Comparison of ENCODE assay signal across 8 cellular contexts in the genomic region with DNA sequence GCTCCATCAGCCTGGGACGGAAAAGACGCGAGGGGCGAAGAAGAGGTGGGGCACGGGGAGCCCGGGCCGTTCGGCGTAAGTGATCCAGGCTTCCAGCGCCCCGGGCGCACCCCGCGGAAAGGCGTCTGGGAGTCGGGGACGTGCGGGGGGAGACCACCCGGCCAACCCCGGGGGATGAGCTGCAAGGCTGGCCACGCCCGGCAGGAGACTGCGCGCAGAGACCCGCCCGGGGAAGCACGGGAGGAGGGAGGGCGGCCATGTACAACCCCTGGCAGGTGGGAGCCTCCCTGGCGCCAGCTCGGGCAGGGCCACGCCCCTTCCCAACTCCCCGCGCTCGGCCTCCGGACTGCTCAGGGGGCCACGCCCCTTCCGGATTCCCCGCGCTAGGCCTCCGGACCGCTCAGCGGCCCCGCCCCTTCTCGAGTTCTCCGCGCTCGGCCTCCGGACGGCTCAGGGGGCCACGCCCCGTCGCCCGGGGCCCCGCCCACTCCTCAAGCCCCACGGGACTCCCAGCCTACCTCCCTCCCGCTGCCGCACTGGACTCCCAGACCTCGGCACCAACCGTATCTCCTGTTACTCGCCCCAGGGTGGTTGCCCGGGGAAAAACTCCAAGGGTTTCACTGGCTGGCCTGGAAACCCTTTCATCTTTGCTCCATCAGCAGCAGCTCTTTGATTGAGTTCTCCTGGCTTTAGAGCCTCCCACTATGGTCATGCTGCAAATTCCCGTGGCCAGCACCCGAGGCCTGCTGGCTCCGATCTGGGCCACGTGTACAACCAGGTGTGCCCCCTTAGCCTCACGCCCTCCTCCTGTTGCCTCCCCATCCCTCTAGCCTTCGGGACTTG.
DNase-seq lines count a peak whose midpoint lies in the region; ATAC-seq and TF ChIP-seq lines count a peak whose summit lies in the region.

No MANE protein-coding gene starts in this region.

- peaks cover 0 to 5% of the 10 kb centered on the region in 2 donors for H3K27me3 ChIP-seq in left lung

- H3K4me3 Mint-ChIP-seq in dendritic cell treated with granulocyte-macrophage colony-stimulating factor and Interleukin-4, amounts not matched to agents 40 ng/mL and 50 ng/mL, for 4 days = peak overlapping the region; percentile 80

- DNase-seq in AG08395 (ENCODE audit: low spot score) (peak; percentile 98), NCI-H446 (lab: John Stamatoyannopoulos, UW) (peak; percentile 90 to 98), left lung (peak; percentile 96 to 100)
- peak; percentile 48 to 79 for DNase-seq in activated CD4-positive, alpha-beta T cell treated with anti-CD3 and anti-CD28 coated beads, Interleukin-2, amount 50 U/mL, for 24 hours (ENCODE audit: low read depth in 1 of 2, low spot score in 1 of 2)
- DNase-seq in stimulated activated CD4-positive, alpha-beta T cell treated with anti-CD3 and anti-CD28 coated beads, Interleukin-2, amount 100 ng/mL, for 24 hours = peak; percentile 83 to 93

- H3K4me1 Mint-ChIP-seq in dendritic cell treated with granulocyte-macrophage colony-stimulating factor and Interleukin-4, amounts not matched to agents 40 ng/mL and 50 ng/mL, for 4 days (ENCODE audit: low read depth) = peaks cover 35% of the 10 kb centered on the region

- peaks cover 5% of the 10 kb centered on the region for H3K9me3 Mint-ChIP-seq in dendritic cell treated with granulocyte-macrophage colony-stimulating factor and Interleukin-4, amounts not matched to agents 40 ng/mL and 50 ng/mL, for 4 days

- ATAC-seq in GM19025 (IDR thresholded peaks at IDR 0.05; ENCODE audit: low read depth, unreplicated experiment) (peak; percentile 99), HG03196 (IDR thresholded peaks at IDR 0.05; ENCODE audit: unreplicated experiment) (peak; percentile 98), left lung (peak; percentile 99)

- H3K27ac Mint-ChIP-seq in dendritic cell treated with granulocyte-macrophage colony-stimulating factor and Interleukin-4, amounts not matched to agents 40 ng/mL and 50 ng/mL, for 4 days = peak overlapping the region; percentile 68

- no peaks in the 10 kb centered on the region for H3K9me3 ChIP-seq in left lung

- no peaks in the 10 kb centered on the region for H3K36me3 ChIP-seq in left lung

- no peak for TF ChIP-seq CTCF in left lung (IDR thresholded peaks at IDR 0.05)

- H3K36me3 Mint-ChIP-seq in dendritic cell treated with granulocyte-macrophage colony-stimulating factor and Interleukin-4, amounts not matched to agents 40 ng/mL and 50 ng/mL, for 4 days (ENCODE audit: low read depth) = no peaks in the 10 kb centered on the region

- intact Hi-C loops in dendritic cell treated with granulocyte-macrophage colony-stimulating factor and Interleukin-4, amounts not matched to agents 40 ng/mL and 50 ng/mL, for 4 days (cut with micrococcal nuclease) = no loop called here
- intact Hi-C loops in left lung (cut with DNase I) = no loop called here

- peak overlapping the region; percentile 79 to 82 for H3K27ac ChIP-seq in left lung

- H3K27me3 Mint-ChIP-seq in dendritic cell treated with granulocyte-macrophage colony-stimulating factor and Interleukin-4, amounts not matched to agents 40 ng/mL and 50 ng/mL, for 4 days = no peaks in the 10 kb centered on the region

- H3K4me1 ChIP-seq in left lung = peaks cover 0 to 19% of the 10 kb centered on the region in 2 donors

- H3K4me3 ChIP-seq in left lung = peak overlapping the region; percentile 64 to 67

Comparison
In these comparisons a context has a peak if more than half of its experiments do, and no peak if none do; other contexts are left out.
1. Peak in every context shown above with its lines: DNase-seq, ATAC-seq, H3K4me3 ChIP-seq and H3K27ac ChIP-seq.